ENCODE assay signal across 8 cellular contexts in the genomic region with DNA sequence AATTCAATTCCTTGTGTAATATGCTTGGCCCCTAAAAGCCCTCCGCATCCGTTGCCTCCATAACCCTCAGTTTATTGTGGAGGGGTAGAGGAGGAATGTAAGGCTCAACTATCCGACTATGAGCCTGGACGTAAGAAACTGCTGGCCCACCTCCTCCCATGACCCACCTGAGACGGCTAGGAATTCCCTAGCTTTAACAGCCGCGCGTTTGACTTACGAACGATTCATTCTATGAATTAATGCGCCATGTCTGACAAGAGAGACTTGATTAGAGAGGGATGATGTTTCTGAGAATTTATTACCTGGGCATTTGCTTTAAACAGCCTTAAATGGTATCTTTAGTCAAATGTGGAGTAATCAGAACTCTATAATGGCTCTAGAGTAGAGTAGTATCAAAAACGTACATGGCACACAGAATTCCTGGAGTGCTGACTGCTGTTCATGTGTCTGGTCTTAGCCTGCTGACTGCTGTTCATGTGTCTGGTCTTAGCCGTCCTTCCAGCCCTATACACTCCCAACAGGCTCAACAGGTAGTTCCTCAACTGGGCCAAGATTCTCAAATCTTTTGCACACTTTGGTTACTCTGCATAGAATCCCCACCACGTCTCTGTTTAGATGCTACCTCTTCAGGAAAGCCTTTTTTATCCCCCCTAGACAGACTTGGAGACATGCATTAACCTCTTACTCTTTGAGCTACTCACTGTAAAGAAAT. TPM values are rescaled to one million over a fixed set of nuclear protein-coding genes. Genes with fewer than 3 reads are reported as not detected.
DNase-seq lines count a peak whose midpoint lies in the region; ATAC-seq and TF ChIP-seq lines count a peak whose summit lies in the region.

No MANE protein-coding gene starts in this region.

- H3K27me3 ChIP-seq in SJSA1 (replicated peaks) (no peaks in the 10 kb centered on the region), fibroblast of lung (ENCODE audit: control insufficient read depth, insufficient read depth, low read length) (no peaks in the 10 kb centered on the region)

- ATAC-seq in sciatic nerve: peak; percentile 3

- TF ChIP-seq CTCF in fibroblast of lung (conservative IDR thresholded peaks at IDR 0.05 in 1 of 2, IDR thresholded peaks at IDR 0.05 in 1 of 2; ENCODE audit: low read depth in 1 of 2, low read length in 2 of 2) (no peak), GM13977 (IDR thresholded peaks at IDR 0.05; ENCODE audit: extremely low read depth, insufficient read depth, missing control alignments) (no peak)

- H3K27ac ChIP-seq in SJSA1: peak overlapping the region; percentile 80
- peak overlapping the region; percentile 81 for H3K27ac ChIP-seq in fibroblast of lung (ENCODE audit: insufficient read depth, low read length)

- H3K9ac ChIP-seq in fibroblast of lung (ENCODE audit: insufficient read depth, low read length): peak overlapping the region; percentile 71

- H3K36me3 ChIP-seq in SJSA1: peaks cover 10% of the 10 kb centered on the region
- H3K36me3 ChIP-seq in fibroblast of lung (ENCODE audit: control insufficient read depth, insufficient read depth, low read length): no peaks in the 10 kb centered on the region

- H2AFZ ChIP-seq in fibroblast of lung (ENCODE audit: low read length): peak overlapping the region; percentile 61

- intact Hi-C loops in sciatic nerve (cut with DNase I): no loop called here

- peak overlapping the region; percentile 86 for H3K4me2 ChIP-seq in fibroblast of lung (ENCODE audit: extremely low read depth, insufficient read depth, low read length)

- in situ Hi-C loops in GM13977 (cut with MboI; ENCODE audit: low pct_unique_long_range_greater_than_20kb, low sequenced_read_pairs, unreplicated experiment): loop anchor here (25.0 kb wide), 1 partner anchor 324 kb away; no protein-coding TSS in a partner anchor

- DNase-seq in DMS79 treated with DMSO at 0.1 percent for 48 hours (lab: John Stamatoyannopoulos, UW) (peak; percentile 6), DMS79 (lab: John Stamatoyannopoulos, UW) (no peak), SJSA1 (ENCODE audit: low read depth in 1 of 2, low spot score in 2 of 2) (no peak), fibroblast of lung (ENCODE audit: low read depth in 2 of 2) (peak in 1 of 2 donors; percentile 11), sciatic nerve (ENCODE audit: low spot score) (no peak), A172 (ENCODE audit: low spot score) (no peak), midbrain (lab: John Stamatoyannopoulos, UW) (no peak), GM13977 (ENCODE audit: low spot score) (no peak)

- peaks cover 18% of the 10 kb centered on the region for H3K4me1 ChIP-seq in SJSA1 (replicated peaks)
- H3K4me1 ChIP-seq in fibroblast of lung (ENCODE audit: control insufficient read depth, extremely low read depth, insufficient read depth, low read length): no peaks in the 10 kb centered on the region

- H3K9me3 ChIP-seq in SJSA1 (replicated peaks) (no peaks in the 10 kb centered on the region), fibroblast of lung (ENCODE audit: control insufficient read depth, insufficient read depth, low read depth, low read length) (no peaks in the 10 kb centered on the region)

- H4K20me1 ChIP-seq in fibroblast of lung (ENCODE audit: control insufficient read depth, extremely low read depth, insufficient read depth, low read length): no peaks in the 10 kb centered on the region

- H3K4me3 ChIP-seq in SJSA1: peak overlapping the region; percentile 96
- H3K4me3 ChIP-seq in fibroblast of lung (replicated peaks in 1 of 4; ENCODE audit: control extremely low read depth in 1 of 4, insufficient read depth in 1 of 4, low read depth in 3 of 4, low read length in 4 of 4): peak overlapping the region; percentile 56 to 89 (median 66)

- H3K79me2 ChIP-seq in fibroblast of lung (ENCODE audit: control insufficient read depth, insufficient read depth, low read length): peaks cover 40% of the 10 kb centered on the region

RNA-seq across cellular contexts. Expression of gene GFPT1, which starts 0.9 kb away (rescaled TPM):
- total RNA-seq in SJSA1 (2014; rRNA removed; shearing (Covaris generic)): 37.0 and 38.4 TPM in 2 replicates
- total RNA-seq in fibroblast of lung (40.3 and 53.0 TPM in 2 replicates), sciatic nerve (45.0 TPM)
- 25.8 and 39.1 TPM in 2 replicates for polyA plus RNA-seq in fibroblast of lung
- polyA plus RNA-seq in fibroblast of lung (2012): 25.5 and 33.8 TPM in 2 replicates
- polyA minus RNA-seq in fibroblast of lung (ENCODE audit: low replicate concordance): 12.8 and 16.6 TPM in 2 replicates
- total RNA-seq in A172 (2014; rRNA removed; shearing (Covaris generic)): 31.9 and 39.5 TPM in 2 replicates

RNA-seq across cellular contexts. Expression of gene NFU1, which starts 49.3 kb away (rescaled TPM):
- 51.2 and 140 TPM in 2 replicates for total RNA-seq in SJSA1 (2014; rRNA removed; shearing (Covaris generic))
- 50.1 and 57.3 TPM in 2 replicates for total RNA-seq in fibroblast of lung
- polyA plus RNA-seq in fibroblast of lung: 59.1 and 62.9 TPM in 2 replicates
- polyA plus RNA-seq in fibroblast of lung (2012): 59.9 and 67.0 TPM in 2 replicates
- polyA minus RNA-seq in fibroblast of lung (ENCODE audit: low replicate concordance): 1.3 and 5.1 TPM in 2 replicates
- 35.5 TPM for total RNA-seq in sciatic nerve
- total RNA-seq in A172 (2014; rRNA removed; shearing (Covaris generic)): 92.9 and 185 TPM in 2 replicates
